ENCODE assay signal across 9 cellular contexts in the genomic region with DNA sequence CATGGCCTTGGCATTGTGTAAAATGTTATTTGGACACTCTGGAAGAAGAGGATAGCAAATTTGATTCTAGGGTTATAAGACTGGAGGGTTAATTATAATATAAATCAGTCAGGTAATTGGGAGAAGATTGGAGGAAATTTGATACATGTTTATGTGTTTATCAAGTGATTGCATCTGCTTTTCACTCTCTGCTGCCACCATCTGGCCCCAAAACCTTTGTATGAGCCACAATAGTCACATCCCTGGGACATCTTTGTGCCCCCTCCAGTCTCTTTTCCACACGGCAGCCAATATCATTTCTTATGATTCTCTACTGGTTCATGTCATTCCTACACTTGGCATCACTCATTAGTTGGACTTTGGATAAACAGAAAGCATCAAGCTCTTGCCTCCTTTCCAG.
DNase-seq lines count a peak whose midpoint lies in the region; ATAC-seq and TF ChIP-seq lines count a peak whose summit lies in the region.
"Had no signal": no experiment of that assay in that cellular context is flagged by ENCODE, and none has a peak within 500 bp of the region (broad histone marks: within the 10 kb centered on the region; RNA-seq: fewer than 3 reads in every experiment).

No MANE protein-coding gene starts in this region.

- no peak overlapping the region for H3K4me3 Mint-ChIP-seq in CD8-positive, alpha-beta T cell
- no peak overlapping the region for H3K4me3 Mint-ChIP-seq in activated CD8-positive, alpha-beta T cell treated with anti-CD3 and anti-CD28 coated beads for 36 hours

- H3K4me3 ChIP-seq in CD8-positive, alpha-beta T cell (ENCODE audit: low read depth, low read length): no peak overlapping the region
- no peak overlapping the region for H3K4me3 ChIP-seq in right lobe of liver
- no peak overlapping the region for H3K4me3 ChIP-seq in lower leg skin (ENCODE audit: low read depth, poor library complexity, severe bottlenecking)

- TF ChIP-seq CTCF in CD8-positive, alpha-beta T cell (IDR thresholded peaks at IDR 0.05): peak; percentile 34
- TF ChIP-seq CTCF in LNCAP (IDR thresholded peaks at IDR 0.05) (peak; percentile 60), right lobe of liver (IDR thresholded peaks at IDR 0.05) (peak; percentile 34 to 48 (median 42)), lower leg skin (IDR thresholded peaks at IDR 0.05) (no peak)
- TF ChIP-seq CTCF in activated CD8-positive, alpha-beta T cell treated with anti-CD3 and anti-CD28 coated beads for 36 hours (IDR thresholded peaks at IDR 0.05): peak; percentile 32

- H3K27ac ChIP-seq in CD8-positive, alpha-beta T cell (ENCODE audit: low read depth, low read length): no peak overlapping the region
- H3K27ac ChIP-seq in right lobe of liver: no peak overlapping the region

- TF ChIP-seq POLR2A in right lobe of liver (IDR thresholded peaks at IDR 0.05) (no peak), lower leg skin (IDR thresholded peaks at IDR 0.05) (no peak)

- H3K27ac Mint-ChIP-seq in CD8-positive, alpha-beta T cell: no peak overlapping the region
- no peak overlapping the region for H3K27ac Mint-ChIP-seq in activated CD8-positive, alpha-beta T cell treated with anti-CD3 and anti-CD28 coated beads for 36 hours

- no peaks in the 10 kb centered on the region for H3K36me3 Mint-ChIP-seq in CD8-positive, alpha-beta T cell
- H3K36me3 Mint-ChIP-seq in activated CD8-positive, alpha-beta T cell treated with anti-CD3 and anti-CD28 coated beads for 36 hours (ENCODE audit: low read depth): peaks cover 2% of the 10 kb centered on the region

- H3K27me3 Mint-ChIP-seq in CD8-positive, alpha-beta T cell (ENCODE audit: low read depth): no peaks in the 10 kb centered on the region
- H3K27me3 Mint-ChIP-seq in activated CD8-positive, alpha-beta T cell treated with anti-CD3 and anti-CD28 coated beads for 36 hours: no peaks in the 10 kb centered on the region

- no peaks in the 10 kb centered on the region for H3K36me3 ChIP-seq in CD8-positive, alpha-beta T cell (ENCODE audit: insufficient read depth, low read length)
- no peaks in the 10 kb centered on the region for H3K36me3 ChIP-seq in right lobe of liver

- DNase-seq in CD8-positive, alpha-beta T cell: peak in 3 of 7 experiments; percentile 18 to 28 (median 25)
- DNase-seq in activated CD8-positive, alpha-beta T cell treated with anti-CD3 and anti-CD28 coated beads for 36 hours: peak; percentile 45
- DNase-seq in right lobe of liver (peak in 1 of 3 donors; percentile 15), NOMO-1 (lab: John Stamatoyannopoulos, UW; ENCODE audit: unreplicated experiment in 2 of 2) (no peak), lower leg skin (ENCODE audit: low spot score in 2 of 2) (no peak), AML-193 (lab: John Stamatoyannopoulos, UW) (no peak)

- peaks cover 4% of the 10 kb centered on the region for H3K4me1 Mint-ChIP-seq in CD8-positive, alpha-beta T cell (ENCODE audit: low read depth)
- no peaks in the 10 kb centered on the region for H3K4me1 Mint-ChIP-seq in activated CD8-positive, alpha-beta T cell treated with anti-CD3 and anti-CD28 coated beads for 36 hours (ENCODE audit: low read depth)

- H3K9me3 Mint-ChIP-seq in CD8-positive, alpha-beta T cell: no peaks in the 10 kb centered on the region
- H3K9me3 Mint-ChIP-seq in activated CD8-positive, alpha-beta T cell treated with anti-CD3 and anti-CD28 coated beads for 36 hours: no peaks in the 10 kb centered on the region

- no peaks in the 10 kb centered on the region for H3K9me3 ChIP-seq in CD8-positive, alpha-beta T cell (ENCODE audit: low read length)
- no peaks in the 10 kb centered on the region for H3K9me3 ChIP-seq in right lobe of liver

- H3K4me1 ChIP-seq in CD8-positive, alpha-beta T cell (ENCODE audit: insufficient read depth, low read length): no peaks in the 10 kb centered on the region
- no peaks in the 10 kb centered on the region for H3K4me1 ChIP-seq in right lobe of liver

- no peaks in the 10 kb centered on the region for H3K27me3 ChIP-seq in CD8-positive, alpha-beta T cell (ENCODE audit: insufficient read depth, low read length)
- no peaks in the 10 kb centered on the region for H3K27me3 ChIP-seq in right lobe of liver

- CTCF ChIA-PET in CD8-positive, alpha-beta T cell (lab: Charles Lee): interaction anchor here (0.8 to 1.3 kb wide), 7 partner anchors 16 to 466 kb away, joined by 3 to 4 read pairs (median 3); no protein-coding TSS in a partner anchor
- CTCF ChIA-PET in activated CD8-positive, alpha-beta T cell treated with anti-CD3 and anti-CD28 coated beads for 36 hours (lab: Charles Lee): no interaction called here

- POLR2A ChIA-PET in CD8-positive, alpha-beta T cell (lab: Charles Lee): no interaction called here
- POLR2A ChIA-PET in activated CD8-positive, alpha-beta T cell treated with anti-CD3 and anti-CD28 coated beads for 36 hours (lab: Charles Lee): no interaction called here

- ATAC-seq in CD8-positive, alpha-beta T cell: no peak
- no peak for ATAC-seq in activated CD8-positive, alpha-beta T cell treated with anti-CD3 and anti-CD28 coated beads for 36 hours
- peak in 1 of 4 donors; percentile 22 for ATAC-seq in right lobe of liver
- ATAC-seq in HG03520 (IDR thresholded peaks at IDR 0.05; ENCODE audit: unreplicated experiment): no peak
- ATAC-seq: esophagus mucosa had no signal

- intact Hi-C loops in CD8-positive, alpha-beta T cell (cut with DNase I, micrococcal nuclease): loop anchor here (1.0 to 5.0 kb wide), 4 partner anchors 355 to 1144 kb away; no protein-coding TSS in a partner anchor
- intact Hi-C loops in activated CD8-positive, alpha-beta T cell treated with anti-CD3 and anti-CD28 coated beads for 36 hours (cut with micrococcal nuclease): no loop called here
- intact Hi-C loops in right lobe of liver (cut with DNase I): no loop called here
- intact Hi-C loops in lower leg skin (cut with DNase I; ENCODE audit: low total_unique reads): no loop called here

- WGBS in right lobe of liver (ENCODE audit: insufficient coverage, low coverage, low lambda C conversion rate, missing lambda C conversion rate): 25% methylated on average over 1 of the region's 1 CpG
- 40 to 42% methylated on average over 1 of the region's 1 CpG for WGBS in lower leg skin, 2 donors

Comparison
In these comparisons a context has a peak if more than half of its experiments do, and no peak if none do; other contexts are left out.
1. CTCF ChIP-seq: peak in CD8-positive, alpha-beta T cell (single experiment), LNCAP (single experiment), activated CD8-positive, alpha-beta T cell treated with anti-CD3 and anti-CD28 coated beads for 36 hours (single experiment) and right lobe of liver (4 of 4); none in lower leg skin (0 of 3).
2. intact Hi-C loops: an anchor here in CD8-positive, alpha-beta T cell (1.0 to 5.0 kb wide); none called in activated CD8-positive, alpha-beta T cell treated with anti-CD3 and anti-CD28 coated beads for 36 hours, right lobe of liver and lower leg skin.